ENCODE assay signal across 9 cellular contexts in the genomic region with DNA sequence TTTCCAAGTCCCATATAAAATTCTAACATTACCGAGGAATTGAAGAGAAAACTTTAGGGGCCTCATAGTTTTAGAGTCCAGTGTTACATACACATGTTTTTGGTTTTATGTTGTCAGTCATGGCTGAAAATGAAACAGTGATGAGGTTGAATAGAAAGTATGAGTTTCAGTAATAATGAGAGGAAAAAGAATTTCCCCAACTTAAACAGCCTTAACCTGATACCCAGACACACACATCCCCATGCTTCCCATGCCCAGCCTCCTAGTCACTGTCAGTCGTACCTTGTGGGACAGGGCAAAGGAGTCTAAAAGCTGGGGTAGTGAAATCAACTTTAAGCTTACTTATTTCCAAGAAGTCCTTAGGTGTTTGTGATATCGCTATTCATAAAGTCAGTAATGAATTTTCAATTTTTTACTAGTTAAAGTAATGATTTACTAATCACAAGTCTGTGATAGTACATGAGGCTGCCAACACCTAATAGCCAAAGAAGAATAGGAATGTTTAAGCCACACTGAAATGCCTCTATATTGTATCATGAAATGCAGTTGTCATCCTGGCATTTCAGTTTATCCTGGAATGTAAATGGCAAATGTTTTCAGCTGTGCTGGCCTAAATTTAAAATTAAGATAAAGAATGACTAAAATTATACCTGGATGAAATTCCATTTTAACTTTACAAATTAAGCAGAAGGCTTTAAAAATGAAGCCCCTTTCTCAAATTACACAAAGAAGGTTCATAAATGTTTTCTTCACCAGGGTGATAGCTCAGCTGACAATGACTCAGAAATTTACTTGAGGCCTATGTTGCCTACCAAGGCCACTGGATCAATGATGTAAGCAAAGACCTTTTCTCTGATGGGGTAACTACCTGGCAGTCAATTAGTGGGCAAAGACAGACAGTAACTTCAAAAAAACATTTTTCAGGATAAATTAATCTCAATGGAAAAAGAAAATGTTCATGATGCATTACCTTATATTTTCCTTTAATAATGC. TPM values are rescaled to one million over a fixed set of nuclear protein-coding genes. Genes with fewer than 3 reads are reported as not detected.
DNase-seq lines count a peak whose midpoint lies in the region; ATAC-seq, FAIRE-seq and TF ChIP-seq lines count a peak whose summit lies in the region.
"Had no signal": no experiment of that assay in that cellular context is flagged by ENCODE, and none has a peak within 500 bp of the region (broad histone marks: within the 10 kb centered on the region; RNA-seq: fewer than 3 reads in every experiment).

No MANE protein-coding gene starts in this region.

- H3K4me3 Mint-ChIP-seq in astrocyte (ENCODE audit: unreplicated experiment) (no peak overlapping the region), type B pancreatic cell (no peak overlapping the region)

- TF ChIP-seq POLR2A in GM12892 (IDR thresholded peaks at IDR 0.05; ENCODE audit: low read depth, low read length): no peak

- ATAC-seq in GM19372 (IDR thresholded peaks at IDR 0.05; ENCODE audit: low read depth, unreplicated experiment) (peak; percentile 83), HG03060 (IDR thresholded peaks at IDR 0.05; ENCODE audit: low read depth, unreplicated experiment) (peak; percentile 52)

- no peak for TF ChIP-seq CTCF in astrocyte (IDR thresholded peaks at IDR 0.05; ENCODE audit: insufficient read depth, low read depth, low read length)
- TF ChIP-seq CTCF in type B pancreatic cell (conservative IDR thresholded peaks at IDR 0.05): no peak

- H3K36me3 Mint-ChIP-seq in astrocyte (ENCODE audit: low read depth, unreplicated experiment): peaks cover 3% of the 10 kb centered on the region
- H3K36me3 Mint-ChIP-seq in type B pancreatic cell: peaks cover 10% of the 10 kb centered on the region

- H3K36me3 ChIP-seq in astrocyte (ENCODE audit: insufficient read depth, low read length): no peaks in the 10 kb centered on the region

- H4K20me1 ChIP-seq in astrocyte (ENCODE audit: insufficient read depth, low read length): no peaks in the 10 kb centered on the region

- H3K4me1 Mint-ChIP-seq in astrocyte (ENCODE audit: low read depth, unreplicated experiment) (peaks cover 17% of the 10 kb centered on the region), type B pancreatic cell (ENCODE audit: unreplicated experiment) (no peaks in the 10 kb centered on the region)

- no peak overlapping the region for H3K27ac ChIP-seq in astrocyte (ENCODE audit: low read depth, low read length)

- no peaks in the 10 kb centered on the region for H3K27me3 ChIP-seq in astrocyte (ENCODE audit: insufficient read depth, low read length)

- H3K27ac Mint-ChIP-seq in astrocyte (ENCODE audit: unreplicated experiment) (no peak overlapping the region), type B pancreatic cell (no peak overlapping the region)

- H3K27me3 Mint-ChIP-seq in astrocyte (ENCODE audit: low read depth, unreplicated experiment) (no peaks in the 10 kb centered on the region), type B pancreatic cell (no peaks in the 10 kb centered on the region)

- DNase-seq in GM12892 (ENCODE audit: insufficient read length): no peak
- DNase-seq in astrocyte (ENCODE audit: low read depth): no peak
- DNase-seq in amygdala (lab: John Stamatoyannopoulos, UW): no peak
- no peak for DNase-seq in activated CD4-positive, CD25-positive, alpha-beta regulatory T cell (lab: John Stamatoyannopoulos, UW)
- DNase-seq in type B pancreatic cell (ENCODE audit: extremely low spot score, unreplicated experiment): no peak
- DNase-seq in G401 (ENCODE audit: low spot score): no peak
- DNase-seq: cerebellar nuclear complex had no signal

- no peak overlapping the region for H2AFZ ChIP-seq in astrocyte (ENCODE audit: low read depth, low read length)

- FAIRE-seq in GM12892 (lab: Jason Lieb, UNC) (peak; percentile 24), astrocyte (lab: Jason Lieb, UNC) (peak; percentile 78)

- no peaks in the 10 kb centered on the region for H3K4me1 ChIP-seq in astrocyte (ENCODE audit: insufficient read depth, low read length)

- in situ Hi-C loops in G401 (cut with HindIII; ENCODE audit: low sequenced_read_pairs): no loop called here

- no peaks in the 10 kb centered on the region for H3K79me2 ChIP-seq in astrocyte (ENCODE audit: insufficient read depth, low read length)

- H3K9ac ChIP-seq in astrocyte (ENCODE audit: low read length): no peak overlapping the region

- H3K4me3 ChIP-seq in astrocyte (ENCODE audit: insufficient read depth, low read depth, low read length): no peak overlapping the region

- no peaks in the 10 kb centered on the region for H3K9me3 ChIP-seq in astrocyte (ENCODE audit: insufficient read depth, low read depth, low read length)

- H3K9me3 Mint-ChIP-seq in astrocyte (ENCODE audit: unreplicated experiment) (no peaks in the 10 kb centered on the region), type B pancreatic cell (no peaks in the 10 kb centered on the region)

- no peak overlapping the region for H3K4me2 ChIP-seq in astrocyte (ENCODE audit: low read length)

RNA-seq across cellular contexts. Expression of gene GPR34, which starts 24.2 kb away (rescaled TPM):
- polyA plus RNA-seq in GM12892 (2012; ENCODE audit: missing spikeins): 0.23 TPM
- total RNA-seq in astrocyte: not detected in 2 replicates
- total RNA-seq in type B pancreatic cell (ENCODE audit: low replicate concordance): not detected in 2 replicates
- total RNA-seq in G401 (2014; rRNA removed; shearing (Covaris generic)): not detected in 2 replicates

RNA-seq across cellular contexts. Expression of gene GPR82, which starts 59.4 kb away (rescaled TPM):
- not detected for polyA plus RNA-seq in GM12892 (2012; ENCODE audit: missing spikeins)
- total RNA-seq in astrocyte: not detected in 2 replicates
- total RNA-seq in type B pancreatic cell (ENCODE audit: low replicate concordance): not detected in 2 replicates
- total RNA-seq in G401 (2014; rRNA removed; shearing (Covaris generic)): not detected in 2 replicates
